ENCODE assay signal across 8 cellular contexts in the genomic region with DNA sequence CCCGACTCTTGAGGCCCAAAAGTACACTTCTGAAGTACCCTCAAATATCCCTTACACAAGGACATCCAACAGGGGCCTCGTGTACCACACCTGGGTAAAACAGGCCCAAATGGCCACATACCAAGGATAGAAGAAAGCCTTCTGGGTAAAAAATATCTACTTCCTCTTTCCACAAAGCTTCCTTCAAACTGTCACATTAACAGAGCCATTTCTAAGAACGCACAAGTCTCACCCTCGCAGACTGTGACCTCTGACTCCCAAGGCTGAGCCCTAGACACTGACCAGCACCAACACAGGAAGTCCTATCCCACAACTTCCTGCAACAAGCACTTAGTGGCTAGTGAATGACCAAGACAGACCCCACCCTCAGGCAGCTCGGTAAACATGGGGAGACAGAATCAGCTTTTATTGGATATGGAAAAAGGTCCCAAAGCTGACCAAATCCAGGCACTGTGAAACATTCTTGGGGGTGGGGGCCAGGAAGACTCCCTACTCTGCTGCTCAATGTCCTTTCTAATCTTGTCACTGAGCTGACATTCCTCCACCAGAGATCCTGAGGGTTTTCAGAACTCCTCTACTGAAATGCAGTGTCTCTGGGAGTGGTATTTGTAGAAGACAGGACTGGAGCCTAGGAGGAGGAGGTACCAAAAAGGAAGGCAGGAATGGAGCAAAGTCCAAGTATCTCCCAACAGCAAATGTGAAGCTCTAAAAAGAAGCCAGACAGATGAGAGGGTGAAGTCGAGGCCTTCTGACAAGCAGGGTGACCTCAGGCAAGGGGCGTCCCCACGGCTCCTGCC. TPM values are rescaled to one million over a fixed set of nuclear protein-coding genes. Genes with fewer than 3 reads are reported as not detected.
DNase-seq lines count a peak whose midpoint lies in the region; ATAC-seq and TF ChIP-seq lines count a peak whose summit lies in the region.

No MANE protein-coding gene starts in this region.

- intact Hi-C loops in Caco-2 (cut with micrococcal nuclease; ENCODE audit: unreplicated experiment), result loop anchor here (1.0 kb wide), 2 partner anchors 16 to 29 kb away; a partner anchor contains a TSS

- peak overlapping the region; percentile 23 for H3K4me3 ChIP-seq in Caco-2 (ENCODE audit: low read depth, low read length)

- no peaks in the 10 kb centered on the region for H3K9me3 ChIP-seq in Caco-2

- H3K36me3 Mint-ChIP-seq in Caco-2 (ENCODE audit: insufficient read depth, unreplicated experiment) (peaks cover 59% of the 10 kb centered on the region), chondrocyte (ENCODE audit: low read depth) (peaks cover 28% of the 10 kb centered on the region)
- peaks cover 10 to 54% (median 13%) of the 10 kb centered on the region in 3 donors for H3K36me3 Mint-ChIP-seq in naive thymus-derived CD8-positive, alpha-beta T cell

- POLR2A ChIA-PET in Caco-2 (lab: Charles Lee), result interaction anchor here (1.2 to 1.3 kb wide), 2 partner anchors 16 to 235 kb away, joined by 3 to 23 read pairs; a partner anchor contains a TSS
- POLR2A ChIA-PET in naive thymus-derived CD8-positive, alpha-beta T cell (lab: Charles Lee), result interaction anchor here (0.6 kb wide), 1 partner anchor 10 kb away, joined by 3 read pairs; no protein-coding TSS in a partner anchor

- BruUV-seq in Caco-2 (replicated peaks; lab: Mats Ljungman, UMichigan), result TSS peak; percentile 32

- CTCF ChIA-PET in Caco-2 (lab: Charles Lee), result interaction anchor here (1.2 to 3.1 kb wide), 4 partner anchors 16 to 137 kb away, joined by 4 to 18 read pairs (median 10); a partner anchor contains a TSS

- H3K27ac Mint-ChIP-seq in Caco-2 (ENCODE audit: unreplicated experiment) (peak overlapping the region; percentile 95), chondrocyte (ENCODE audit: unreplicated experiment) (peak overlapping the region; percentile 97)
- peak overlapping the region in 4 of 10 donors; percentile 18 to 87 (median 69) for H3K27ac Mint-ChIP-seq in naive thymus-derived CD8-positive, alpha-beta T cell

- no peak for ATAC-seq in foreskin keratinocyte
- no peak for ATAC-seq in naive thymus-derived CD8-positive, alpha-beta T cell

- H3K27me3 ChIP-seq in Caco-2 (replicated peaks; ENCODE audit: control insufficient read depth, insufficient read depth, low read length) (no peaks in the 10 kb centered on the region), foreskin keratinocyte (no peaks in the 10 kb centered on the region)

- TF ChIP-seq CTCF in Caco-2 (IDR thresholded peaks at IDR 0.05; ENCODE audit: insufficient read depth in 1 of 2, low read depth in 1 of 2, low read length in 1 of 2, severe bottlenecking in 1 of 2, unreplicated experiment in 1 of 2) (no peak), chondrocyte (IDR thresholded peaks at IDR 0.05) (no peak), foreskin keratinocyte (conservative IDR thresholded peaks at IDR 0.05) (no peak)

- H3K27ac ChIP-seq in foreskin keratinocyte, result no peak overlapping the region

- peaks cover 47% of the 10 kb centered on the region for H3K4me1 Mint-ChIP-seq in Caco-2 (ENCODE audit: low read depth, unreplicated experiment)
- peaks cover 91% of the 10 kb centered on the region for H3K4me1 Mint-ChIP-seq in chondrocyte (ENCODE audit: low read depth)
- H3K4me1 Mint-ChIP-seq in naive thymus-derived CD8-positive, alpha-beta T cell, result peaks cover 27 to 74% (median 63%) of the 10 kb centered on the region in 4 donors

- H3K27me3 Mint-ChIP-seq in Caco-2 (ENCODE audit: insufficient read depth, unreplicated experiment) (no peaks in the 10 kb centered on the region), chondrocyte (ENCODE audit: low read depth) (no peaks in the 10 kb centered on the region)
- H3K27me3 Mint-ChIP-seq in naive thymus-derived CD8-positive, alpha-beta T cell, result no peaks in the 10 kb centered on the region

- H3K4me1 ChIP-seq in Caco-2 (peaks cover 43% of the 10 kb centered on the region), foreskin keratinocyte (peaks cover 27% of the 10 kb centered on the region)

- H3K36me3 ChIP-seq in Caco-2 (ENCODE audit: control insufficient read depth, insufficient read depth, low read length), result peaks cover 2% of the 10 kb centered on the region

- no peaks in the 10 kb centered on the region for H3K9me3 Mint-ChIP-seq in Caco-2 (ENCODE audit: unreplicated experiment)
- H3K9me3 Mint-ChIP-seq in chondrocyte (ENCODE audit: low read depth), result no peaks in the 10 kb centered on the region
- no peaks in the 10 kb centered on the region for H3K9me3 Mint-ChIP-seq in naive thymus-derived CD8-positive, alpha-beta T cell

- DNase-seq in Caco-2 (peak; percentile 68 to 73), NAMALWA (ENCODE audit: low spot score) (peak; percentile 19), chondrocyte (ENCODE audit: low spot score) (no peak), mucosa of gallbladder (ENCODE audit: low spot score) (peak; percentile 59), foreskin keratinocyte (no peak), DMS53 (lab: John Stamatoyannopoulos, UW) (no peak), ureter (ENCODE audit: low spot score) (no peak)
- DNase-seq in naive thymus-derived CD8-positive, alpha-beta T cell, result no peak

- H3K4me3 Mint-ChIP-seq in Caco-2 (ENCODE audit: unreplicated experiment), result peak overlapping the region; percentile 65
- no peak overlapping the region for H3K4me3 Mint-ChIP-seq in chondrocyte (ENCODE audit: unreplicated experiment)
- peak overlapping the region in 1 of 10 donors; percentile 56 for H3K4me3 Mint-ChIP-seq in naive thymus-derived CD8-positive, alpha-beta T cell

RNA-seq across cellular contexts. Expression of a gene that starts 15.9 kb away (rescaled TPM):
- 40.2 and 41.5 TPM in 2 replicates for total RNA-seq in Caco-2 (2022)
- 57.2 to 80.4 TPM (median 73.4 TPM) in 3 replicates for total RNA-seq in chondrocyte
- 58.1 TPM for total RNA-seq in mucosa of gallbladder
- 37.1 and 39.2 TPM in 2 replicates for total RNA-seq in foreskin keratinocyte
- polyA plus RNA-seq in foreskin keratinocyte, result 19.8 and 22.4 TPM in 2 replicates
- 86.9 TPM for total RNA-seq in ureter
- total RNA-seq in naive thymus-derived CD8-positive, alpha-beta T cell, result 10 to 100 TPM; 25.8 to 30.0 TPM
- 10 to 100 TPM; 16.3 to 21.6 (median 20.0) TPM for polyA plus RNA-seq in naive thymus-derived CD8-positive, alpha-beta T cell

RNA-seq across cellular contexts. Expression of a gene that starts 16.2 kb away (rescaled TPM):
- total RNA-seq in Caco-2 (2022) (38.4 and 40.2 TPM in 2 replicates), chondrocyte (32.9 to 39.5 TPM (median 33.8 TPM) in 3 replicates), mucosa of gallbladder (48.5 TPM), foreskin keratinocyte (27.5 and 31.3 TPM in 2 replicates), ureter (46.4 TPM)
- polyA plus RNA-seq in foreskin keratinocyte, result 10.5 and 15.5 TPM in 2 replicates
- 10 to 100 TPM; 46.9 to 48.7 TPM for total RNA-seq in naive thymus-derived CD8-positive, alpha-beta T cell
- polyA plus RNA-seq in naive thymus-derived CD8-positive, alpha-beta T cell, result 10 to 100 TPM; 14.0 to 19.4 (median 17.1) TPM

Comparison
In these comparisons a context has a peak if more than half of its experiments do, and no peak if none do; other contexts are left out.
1. DNase-seq: peak in Caco-2 (2 of 2), NAMALWA (single experiment) and mucosa of gallbladder (single experiment); none in chondrocyte (single experiment), foreskin keratinocyte (0 of 2), DMS53 (single experiment), ureter (single experiment) and naive thymus-derived CD8-positive, alpha-beta T cell (0 of 10).